In the genomic region with DNA sequence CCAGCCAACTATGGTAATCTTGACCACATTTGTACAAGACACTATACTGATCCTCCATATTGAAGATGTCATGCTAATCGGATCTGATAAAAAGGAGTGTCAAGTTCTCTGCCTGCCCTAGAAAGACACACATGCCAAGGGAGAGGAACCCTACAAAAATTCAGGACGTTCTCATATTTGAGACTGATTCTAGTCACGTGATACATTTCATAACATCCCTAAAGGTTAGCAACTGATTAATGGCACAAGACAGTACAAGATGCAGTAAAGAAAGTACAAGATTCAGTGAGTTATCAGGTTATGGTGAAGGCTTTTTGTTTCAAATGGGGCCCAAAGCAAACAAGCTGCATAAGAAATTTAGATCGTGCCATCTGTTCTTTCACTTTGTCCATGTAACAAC, we compare ENCODE assay signal across 8 cellular contexts.
"Had no signal": no experiment of that assay in that cellular context is flagged by ENCODE, and none has a peak within 500 bp of the region (broad histone marks: within the 10 kb centered on the region; RNA-seq: fewer than 3 reads in every experiment).

No MANE protein-coding gene starts in this region.

- H3K4me1 Mint-ChIP-seq: GM23338, H9, IgD-negative memory B cell had no signal

- H3K9me3 Mint-ChIP-seq: GM23338, H9 had no signal

- H3K4me3 Mint-ChIP-seq: GM23338, H9, IgD-negative memory B cell had no signal

- DNase-seq: H9, HCEC 1CT, KG1 had no signal

- FAIRE-seq: H1, H54, HTR-8/SVneo had no signal

- H3K27me3 Mint-ChIP-seq: IgD-negative memory B cell had no signal

- H3K27ac Mint-ChIP-seq: GM23338, H9, IgD-negative memory B cell had no signal

- H3K4me2 ChIP-seq: GM23338 had no signal

- H2AFZ ChIP-seq: GM23338 had no signal

- H3K4me3 ChIP-seq: GM23338 had no signal

- ATAC-seq: GM23338 had no signal

- H3K36me3 Mint-ChIP-seq: IgD-negative memory B cell had no signal
